Comparison of ENCODE assay signal across 8 cellular contexts in the genomic region with DNA sequence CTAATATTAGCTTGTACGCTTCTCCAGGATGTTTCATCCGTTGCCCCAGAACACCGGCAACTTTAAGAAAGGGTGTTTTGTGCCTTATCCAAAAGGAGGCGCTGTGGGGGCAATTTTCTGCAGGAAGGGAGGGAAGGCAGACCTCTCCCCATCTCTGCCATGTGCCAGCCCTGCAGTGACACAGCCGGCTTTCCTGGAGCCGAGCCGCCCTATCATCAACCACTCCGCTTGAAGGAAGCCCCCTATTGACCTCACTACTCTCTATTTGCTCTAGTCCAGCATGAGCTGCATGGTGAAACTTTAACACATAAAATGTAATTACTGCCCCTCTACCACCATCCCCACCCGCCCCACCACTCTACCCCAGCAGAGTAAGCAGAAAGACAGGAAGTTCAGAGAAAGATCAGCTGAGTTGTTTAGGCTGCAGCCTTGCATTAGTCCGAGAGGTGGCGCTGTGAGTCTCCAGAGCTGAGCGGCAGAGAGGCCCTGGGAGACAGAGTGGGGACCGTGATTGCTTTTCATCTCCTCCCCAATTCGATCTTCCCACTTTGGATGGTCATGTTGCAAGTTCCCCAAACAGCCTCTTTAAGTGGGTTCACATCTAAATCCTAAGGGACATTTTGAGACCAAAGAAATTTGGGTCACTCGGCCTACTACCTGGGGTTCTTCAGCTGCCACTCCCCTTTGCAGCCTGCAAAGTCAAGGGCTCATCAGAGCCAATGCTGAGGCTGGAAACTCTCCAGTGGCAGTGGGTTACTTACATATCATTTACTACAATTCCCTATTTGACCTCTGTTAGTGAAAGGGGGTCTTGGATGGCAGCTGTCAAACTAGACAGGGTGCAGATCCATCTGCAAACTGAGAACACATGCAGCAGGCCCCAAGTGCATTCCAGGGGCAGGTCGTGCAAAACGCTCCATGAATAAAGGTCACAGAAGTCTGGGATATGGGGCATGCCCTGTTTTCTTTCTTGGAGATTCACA. TPM values are rescaled to one million over a fixed set of nuclear protein-coding genes. Genes with fewer than 3 reads are reported as not detected.
DNase-seq lines count a peak whose midpoint lies in the region; ATAC-seq and TF ChIP-seq lines count a peak whose summit lies in the region.

No MANE protein-coding gene starts in this region.

- no peak overlapping the region for H3K9ac ChIP-seq in endodermal cell (ENCODE audit: extremely low read depth, low read length, poor library complexity, severe bottlenecking)

- WGBS in endodermal cell (ENCODE audit: insufficient coverage in 1 of 2, insufficient read length in 1 of 2), 2 experiments = 38 to 44% methylated on average over 14 to 17 of the region's 17 CpGs
- WGBS in mesodermal cell (ENCODE audit: insufficient coverage in 2 of 2), 2 experiments = 29 to 35% methylated on average over 15 to 17 of the region's 17 CpGs

- ATAC-seq in HG02870 (IDR thresholded peaks at IDR 0.05; ENCODE audit: unreplicated experiment) = peak; percentile 78
- peak; percentile 49 for ATAC-seq in stimulated activated memory B cell treated with anti-CD40 and anti-IgM and Interleukin-4, amounts not matched to agents 10 μg/mL and 1 μg/mL and 100 μg/mL, for 72 hours

- H3K4me3 ChIP-seq in endodermal cell (ENCODE audit: low read length) (no peak overlapping the region), mesodermal cell (ENCODE audit: extremely low read depth, insufficient read depth, low read length, poor library complexity, severe bottlenecking) (no peak overlapping the region)

- H3K4me1 Mint-ChIP-seq in activated CD4-positive, alpha-beta memory T cell treated with anti-CD3 and anti-CD28 coated beads for 36 hours (ENCODE audit: low read depth) = peaks cover 3% of the 10 kb centered on the region
- no peaks in the 10 kb centered on the region for H3K4me1 Mint-ChIP-seq in endodermal cell
- H3K4me1 Mint-ChIP-seq in stimulated activated memory B cell treated with anti-CD40 and anti-IgM and Interleukin-4, amounts not matched to agents 10 μg/mL and 1 μg/mL and 100 μg/mL, for 72 hours = peaks cover 6% of the 10 kb centered on the region

- no peaks in the 10 kb centered on the region for H3K27me3 ChIP-seq in endodermal cell (ENCODE audit: control insufficient read depth, insufficient read depth, low read length, poor library complexity, severe bottlenecking)

- no peak overlapping the region for H3K27ac Mint-ChIP-seq in activated CD4-positive, alpha-beta memory T cell treated with anti-CD3 and anti-CD28 coated beads for 36 hours
- no peak overlapping the region for H3K27ac Mint-ChIP-seq in endodermal cell
- H3K27ac Mint-ChIP-seq in stimulated activated memory B cell treated with anti-CD40 and anti-IgM and Interleukin-4, amounts not matched to agents 10 μg/mL and 1 μg/mL and 100 μg/mL, for 72 hours = no peak overlapping the region

- intact Hi-C loops in activated CD4-positive, alpha-beta memory T cell treated with anti-CD3 and anti-CD28 coated beads for 36 hours (cut with micrococcal nuclease) = loop anchor here (1.0 kb wide), 2 partner anchors 79 to 314 kb away; no protein-coding TSS in a partner anchor

- no peaks in the 10 kb centered on the region for H3K36me3 Mint-ChIP-seq in activated CD4-positive, alpha-beta memory T cell treated with anti-CD3 and anti-CD28 coated beads for 36 hours
- no peaks in the 10 kb centered on the region for H3K36me3 Mint-ChIP-seq in endodermal cell (ENCODE audit: low read depth)
- no peaks in the 10 kb centered on the region for H3K36me3 Mint-ChIP-seq in stimulated activated memory B cell treated with anti-CD40 and anti-IgM and Interleukin-4, amounts not matched to agents 10 μg/mL and 1 μg/mL and 100 μg/mL, for 72 hours

- H3K27ac ChIP-seq in endodermal cell (ENCODE audit: low read depth, low read length) (peak overlapping the region; percentile 21), mesodermal cell (ENCODE audit: low read depth, low read length, severe bottlenecking) (peak overlapping the region; percentile 69)

- POLR2A ChIA-PET in activated CD4-positive, alpha-beta memory T cell treated with anti-CD3 and anti-CD28 coated beads for 36 hours (lab: Charles Lee) = interaction anchor here (0.5 kb wide), 1 partner anchor 315 kb away, joined by 3 read pairs; no protein-coding TSS in a partner anchor

- no peak overlapping the region for H3K4me3 Mint-ChIP-seq in activated CD4-positive, alpha-beta memory T cell treated with anti-CD3 and anti-CD28 coated beads for 36 hours
- peak overlapping the region; percentile 52 for H3K4me3 Mint-ChIP-seq in endodermal cell
- H3K4me3 Mint-ChIP-seq in stimulated activated memory B cell treated with anti-CD40 and anti-IgM and Interleukin-4, amounts not matched to agents 10 μg/mL and 1 μg/mL and 100 μg/mL, for 72 hours = peak overlapping the region; percentile 35

- H3K9me3 ChIP-seq in endodermal cell (ENCODE audit: control insufficient read depth, low read length) (no peaks in the 10 kb centered on the region), mesodermal cell (ENCODE audit: control insufficient read depth, low read length) (no peaks in the 10 kb centered on the region)

- H3K4me1 ChIP-seq in endodermal cell (ENCODE audit: control insufficient read depth, insufficient read depth, low read length) (no peaks in the 10 kb centered on the region), mesodermal cell (ENCODE audit: control insufficient read depth, insufficient read depth, low read length, poor library complexity, severe bottlenecking) (no peaks in the 10 kb centered on the region)

- DNase-seq in NCI-H510A treated with DMSO at 0.1 percent for 48 hours (lab: John Stamatoyannopoulos, UW) (peak; percentile 54), NCI-H510A (lab: John Stamatoyannopoulos, UW) (no peak), NCI-H226 (peak; percentile 23), endodermal cell (peak; percentile 96)
- DNase-seq in activated CD4-positive, alpha-beta memory T cell treated with anti-CD3 and anti-CD28 coated beads for 36 hours = peak; percentile 79

- H3K36me3 ChIP-seq in endodermal cell (ENCODE audit: control insufficient read depth, insufficient read depth, low read length) = no peaks in the 10 kb centered on the region
- no peaks in the 10 kb centered on the region for H3K36me3 ChIP-seq in mesodermal cell (ENCODE audit: control insufficient read depth, insufficient read depth, low read length)

- TF ChIP-seq CTCF in endodermal cell (conservative IDR thresholded peaks at IDR 0.05) = peak; percentile 85

- H3K9me3 Mint-ChIP-seq in activated CD4-positive, alpha-beta memory T cell treated with anti-CD3 and anti-CD28 coated beads for 36 hours = no peaks in the 10 kb centered on the region
- no peaks in the 10 kb centered on the region for H3K9me3 Mint-ChIP-seq in endodermal cell
- H3K9me3 Mint-ChIP-seq in stimulated activated memory B cell treated with anti-CD40 and anti-IgM and Interleukin-4, amounts not matched to agents 10 μg/mL and 1 μg/mL and 100 μg/mL, for 72 hours = no peaks in the 10 kb centered on the region

- CTCF ChIA-PET in activated CD4-positive, alpha-beta memory T cell treated with anti-CD3 and anti-CD28 coated beads for 36 hours (lab: Charles Lee) = interaction anchor here (0.5 to 4.6 kb wide), 33 partner anchors 9 to 375 kb away, joined by 3 to 96 read pairs (median 4); a partner anchor contains a TSS

- H3K27me3 Mint-ChIP-seq in activated CD4-positive, alpha-beta memory T cell treated with anti-CD3 and anti-CD28 coated beads for 36 hours = no peaks in the 10 kb centered on the region
- no peaks in the 10 kb centered on the region for H3K27me3 Mint-ChIP-seq in endodermal cell (ENCODE audit: insufficient read depth)
- H3K27me3 Mint-ChIP-seq in stimulated activated memory B cell treated with anti-CD40 and anti-IgM and Interleukin-4, amounts not matched to agents 10 μg/mL and 1 μg/mL and 100 μg/mL, for 72 hours = peaks cover 8% of the 10 kb centered on the region

RNA-seq across cellular contexts. Expression of a gene that starts 24.7 kb away (rescaled TPM):
- total RNA-seq in activated CD4-positive, alpha-beta memory T cell treated with anti-CD3 and anti-CD28 coated beads for 36 hours = 10 to 100 TPM; 38.1 to 41.9 TPM
- 10 to 100 TPM; 18.2 to 20.8 TPM for total RNA-seq in endodermal cell
- polyA plus RNA-seq in endodermal cell (2013, experiment 1 of 2) = 19.1 TPM
- 17.8 TPM for polyA plus RNA-seq in endodermal cell (2013, experiment 2 of 2)
- polyA plus RNA-seq in mesodermal cell (2013, experiment 1 of 2) = 12.1 TPM
- 13.9 TPM for polyA plus RNA-seq in mesodermal cell (2013, experiment 2 of 2)
